8 cellular contexts compared by ENCODE assay signal in the genomic region with DNA sequence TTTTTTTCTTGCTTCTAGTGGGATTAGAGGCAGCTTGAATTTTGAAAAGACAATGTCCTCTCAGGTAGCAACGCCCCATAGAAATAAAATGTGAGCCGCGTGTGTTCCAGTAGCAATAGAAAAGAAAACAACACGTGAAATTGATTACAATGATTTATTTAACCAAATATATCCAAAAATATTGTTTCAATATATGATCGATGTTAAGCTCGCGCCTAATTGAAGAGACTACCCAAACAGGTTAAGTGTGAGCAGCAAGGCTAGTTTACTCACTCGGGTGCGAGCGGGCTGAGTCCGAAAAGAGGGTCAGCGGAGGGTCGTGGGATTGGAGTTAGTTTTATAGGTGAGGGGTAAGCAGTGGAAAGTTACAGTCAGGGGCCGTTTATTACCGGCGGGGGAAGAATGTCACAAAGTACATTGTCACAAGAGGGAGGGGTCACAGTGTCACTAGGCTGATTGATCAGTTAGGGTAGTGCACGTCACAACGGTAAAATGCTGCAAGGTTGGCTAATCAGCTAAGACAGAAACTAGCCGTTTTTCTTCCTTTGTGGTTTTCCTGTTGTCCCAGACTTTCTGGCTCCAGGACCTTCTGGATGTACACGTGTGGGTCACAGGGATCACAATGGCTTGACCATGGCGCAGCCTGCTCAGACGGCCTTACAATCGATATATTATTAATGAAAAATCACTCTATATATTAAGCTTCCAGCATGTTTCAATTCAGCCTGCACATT. TPM values are rescaled to one million over a fixed set of nuclear protein-coding genes. Genes with fewer than 3 reads are reported as not detected.
A peak's percentile ranks its signal among the peaks of the same experiment; 100 is the strongest.
DNase-seq lines count a peak whose midpoint lies in the region; ATAC-seq and TF ChIP-seq lines count a peak whose summit lies in the region.

No MANE protein-coding gene starts in this region.

- no peaks in the 10 kb centered on the region for H3K9me3 ChIP-seq in BE2C

- peak overlapping the region; percentile 89 for H3K4me3 Mint-ChIP-seq in activated naive CD8-positive, alpha-beta T cell treated with anti-CD3 and anti-CD28 coated beads, Interleukin-2, amount 50 U/mL, for 24 hours
- peak overlapping the region; percentile 91 for H3K4me3 Mint-ChIP-seq in type B pancreatic cell

- H3K27me3 ChIP-seq in BE2C, result no peaks in the 10 kb centered on the region

- H3K4me3 ChIP-seq in BE2C (ENCODE audit: low read depth, low read length), result peak overlapping the region; percentile 99

- peaks cover 30% of the 10 kb centered on the region for H3K4me1 Mint-ChIP-seq in activated naive CD8-positive, alpha-beta T cell treated with anti-CD3 and anti-CD28 coated beads, Interleukin-2, amount 50 U/mL, for 24 hours
- peaks cover 16% of the 10 kb centered on the region for H3K4me1 Mint-ChIP-seq in type B pancreatic cell (ENCODE audit: unreplicated experiment)

- no peak for ATAC-seq in activated naive CD8-positive, alpha-beta T cell treated with anti-CD3 and anti-CD28 coated beads, Interleukin-2, amount 50 U/mL, for 24 hours
- ATAC-seq in left lobe of liver, result peak; percentile 20
- ATAC-seq in sciatic nerve, result no peak
- no peak for ATAC-seq in HG03108 (IDR thresholded peaks at IDR 0.05; ENCODE audit: unreplicated experiment)

- peaks cover 22% of the 10 kb centered on the region for H3K36me3 Mint-ChIP-seq in activated naive CD8-positive, alpha-beta T cell treated with anti-CD3 and anti-CD28 coated beads, Interleukin-2, amount 50 U/mL, for 24 hours (ENCODE audit: low read depth)
- H3K36me3 Mint-ChIP-seq in type B pancreatic cell, result peaks cover 24% of the 10 kb centered on the region

- DNase-seq in BE2C (no peak), HuH-7.5 (ENCODE audit: low spot score) (peak; percentile 59), left lobe of liver (ENCODE audit: low spot score) (no peak), type B pancreatic cell (ENCODE audit: extremely low spot score, unreplicated experiment) (no peak), sciatic nerve (ENCODE audit: low spot score) (no peak), T1000 (lab: John Stamatoyannopoulos, UW) (no peak)
- DNase-seq in activated naive CD8-positive, alpha-beta T cell treated with anti-CD3 and anti-CD28 coated beads, Interleukin-2, amount 50 U/mL, for 24 hours, result no peak

- H3K27ac Mint-ChIP-seq in activated naive CD8-positive, alpha-beta T cell treated with anti-CD3 and anti-CD28 coated beads, Interleukin-2, amount 50 U/mL, for 24 hours, result peak overlapping the region; percentile 88
- peak overlapping the region; percentile 86 for H3K27ac Mint-ChIP-seq in type B pancreatic cell

- H3K4me1 ChIP-seq in BE2C, result no peaks in the 10 kb centered on the region

- no peaks in the 10 kb centered on the region for H3K36me3 ChIP-seq in BE2C

- H3K27me3 Mint-ChIP-seq in activated naive CD8-positive, alpha-beta T cell treated with anti-CD3 and anti-CD28 coated beads, Interleukin-2, amount 50 U/mL, for 24 hours, result peaks cover 10% of the 10 kb centered on the region
- H3K27me3 Mint-ChIP-seq in type B pancreatic cell, result no peaks in the 10 kb centered on the region

- H3K9me3 Mint-ChIP-seq in activated naive CD8-positive, alpha-beta T cell treated with anti-CD3 and anti-CD28 coated beads, Interleukin-2, amount 50 U/mL, for 24 hours, result peaks cover 18% of the 10 kb centered on the region
- H3K9me3 Mint-ChIP-seq in type B pancreatic cell, result peaks cover 9% of the 10 kb centered on the region

- no peak for TF ChIP-seq CTCF in BE2C (IDR thresholded peaks at IDR 0.05; ENCODE audit: low read depth, low read length)
- no peak for TF ChIP-seq CTCF in type B pancreatic cell (conservative IDR thresholded peaks at IDR 0.05)

- intact Hi-C loops in sciatic nerve (cut with DNase I), result no loop called here

RNA-seq across cellular contexts. Expression of gene ZNF670, which starts 0.7 kb away (rescaled TPM):
- polyA plus RNA-seq in BE2C (2012; ENCODE audit: insufficient read depth, insufficient read length, low read depth), result 3.8 TPM
- total RNA-seq in left lobe of liver, result 1.0 TPM
- 6.6 and 8.5 TPM in 2 replicates for total RNA-seq in type B pancreatic cell (ENCODE audit: low replicate concordance)
- 3.2 TPM for total RNA-seq in sciatic nerve

RNA-seq across cellular contexts. Expression of gene ZNF669, which starts 24.8 kb away (rescaled TPM):
- 8.4 TPM for polyA plus RNA-seq in BE2C (2012; ENCODE audit: insufficient read depth, insufficient read length, low read depth)
- total RNA-seq in left lobe of liver, result 1.7 TPM
- total RNA-seq in type B pancreatic cell (ENCODE audit: low replicate concordance), result 19.8 and 21.3 TPM in 2 replicates
- total RNA-seq in sciatic nerve, result 6.7 TPM
